Comparison of ENCODE assay signal across 9 cellular contexts in the genomic region with DNA sequence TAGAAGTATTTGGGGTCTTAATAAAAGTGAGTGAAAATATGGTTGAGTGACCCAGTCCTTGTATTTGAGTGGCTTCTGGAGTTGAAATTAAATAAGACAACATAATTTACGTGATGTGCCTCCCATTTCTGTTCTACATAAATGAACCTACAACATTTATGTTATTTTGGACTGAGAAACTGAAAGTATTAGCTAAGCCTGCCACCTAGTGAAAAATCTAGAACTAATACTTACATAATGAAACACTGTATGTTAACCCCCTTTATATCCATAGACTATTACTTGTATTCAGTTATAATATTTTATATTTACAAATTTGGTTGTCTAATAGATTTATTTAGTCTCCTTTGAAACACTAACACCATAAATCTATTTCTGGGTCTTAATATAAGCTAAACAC.
DNase-seq lines count a peak whose midpoint lies in the region; ATAC-seq, FAIRE-seq and TF ChIP-seq lines count a peak whose summit lies in the region.
"Had no signal": no experiment of that assay in that cellular context is flagged by ENCODE, and none has a peak within 500 bp of the region (broad histone marks: within the 10 kb centered on the region; RNA-seq: fewer than 3 reads in every experiment).

No MANE protein-coding gene starts in this region.

- H3K27ac Mint-ChIP-seq in MCF 10A (ENCODE audit: low read depth, unreplicated experiment) = no peak overlapping the region

- in situ Hi-C loops in K562 (cut with MboI) = no loop called here

- 4% methylated on average over 1 of the region's 1 CpG for WGBS in K562 (ENCODE audit: insufficient coverage, low coverage, missing lambda C conversion rate)
- 84% methylated on average over 1 of the region's 1 CpG for WGBS in smooth muscle cell (ENCODE audit: low lambda C conversion rate)

- ATAC-seq in K562 = peak; percentile 72
- no peak for ATAC-seq in activated CD4-positive, CD25-positive, alpha-beta regulatory T cell treated with anti-CD3 and anti-CD28 coated beads, Interleukin-2, amount 50 U/mL, for 24 hours

- H2AFZ ChIP-seq in K562 (ENCODE audit: low read depth, low read length) (no peak overlapping the region), smooth muscle cell (ENCODE audit: low read depth) (no peak overlapping the region)

- H3K9me1 ChIP-seq in K562 (ENCODE audit: control insufficient read depth, insufficient read depth, low read length) = no peaks in the 10 kb centered on the region

- CTCF ChIA-PET in MCF 10A (lab: Yijun Ruan, JAX) (interaction anchor here (0.6 to 10.3 kb wide), 31 partner anchors 8 to 1919 kb away, joined by 3 to 173 read pairs (median 4); no protein-coding TSS in a partner anchor), K562 (lab: Yijun Ruan, JAX; ENCODE audit: low intra/inter-chr PET ratio) (interaction anchor here (1.3 to 2.2 kb wide), 2 partner anchors 161 to 411 kb away, joined by 3 to 12 read pairs; no protein-coding TSS in a partner anchor)

- no peaks in the 10 kb centered on the region for H3K4me1 Mint-ChIP-seq in MCF 10A (ENCODE audit: insufficient read depth, unreplicated experiment)

- no peak overlapping the region for H3K4me3 Mint-ChIP-seq in MCF 10A (ENCODE audit: unreplicated experiment)

- DNase-seq in MCF 10A (ENCODE audit: unreplicated experiment) (peak; percentile 62), breast epithelium (ENCODE audit: low spot score in 2 of 2) (no peak), NB4 (ENCODE audit: low read depth) (peak; percentile 34), K562 (ENCODE audit: extremely low read depth in 1 of 4, low spot score in 3 of 4) (peak in 1 of 4 experiments; percentile 19), smooth muscle cell (lab: John Stamatoyannopoulos, UW; ENCODE audit: unreplicated experiment) (no peak)
- DNase-seq in stimulated activated CD4-positive, alpha-beta T cell treated with anti-CD3 and anti-CD28 coated beads, Interleukin-4, amount 100 ng/mL, for 1 hour = no peak
- DNase-seq in effector memory CD4-positive, alpha-beta T cell = no peak
- DNase-seq: Calu3 had no signal

- no peaks in the 10 kb centered on the region for H3F3A ChIP-seq in smooth muscle cell (ENCODE audit: low read depth)

- no peak overlapping the region for H3K9ac ChIP-seq in K562 (ENCODE audit: insufficient read depth in 1 of 2, low read depth in 2 of 2, low read length in 2 of 2)
- H3K9ac ChIP-seq in smooth muscle cell (ENCODE audit: low read depth) = no peak overlapping the region

- intact Hi-C loops in MCF 10A (cut with micrococcal nuclease) (loop anchor here (1.0 to 10.0 kb wide), 4 partner anchors 161 to 505 kb away; no protein-coding TSS in a partner anchor), breast epithelium (cut with DNase I; ENCODE audit: low total_unique reads) (no loop called here), K562 (cut with micrococcal nuclease) (loop anchor here (1.0 kb wide), 4 partner anchors 161 to 412 kb away; no protein-coding TSS in a partner anchor)

- H3K27me3 Mint-ChIP-seq in MCF 10A (ENCODE audit: insufficient read depth, unreplicated experiment) = no peaks in the 10 kb centered on the region

- BruUV-seq in MCF 10A (replicated peaks; lab: Mats Ljungman, UMichigan) (no TSS peak), K562 (replicated peaks; lab: Mats Ljungman, UMichigan) (no TSS peak)

- TF ChIP-seq EP300 in K562 (IDR thresholded peaks at IDR 0.05; ENCODE audit: low read length) = no peak

- no peak overlapping the region for H3K4me3 ChIP-seq in breast epithelium
- no peak overlapping the region for H3K4me3 ChIP-seq in NB4 (ENCODE audit: low read depth, low read length)
- no peak overlapping the region for H3K4me3 ChIP-seq in K562
- H3K4me3 ChIP-seq in smooth muscle cell = no peak overlapping the region
- no peak overlapping the region for H3K4me3 ChIP-seq in effector memory CD4-positive, alpha-beta T cell (ENCODE audit: insufficient read depth, low read depth, low read length, poor library complexity, severe bottlenecking)

- TF ChIP-seq CTCF in MCF 10A (IDR thresholded peaks at IDR 0.05; ENCODE audit: unreplicated experiment) (peak; percentile 69), breast epithelium (IDR thresholded peaks at IDR 0.05) (no peak), NB4 (IDR thresholded peaks at IDR 0.05; ENCODE audit: low read depth, low read length) (no peak), K562 (IDR thresholded peaks at IDR 0.05 in 2 of 3, conservative IDR thresholded peaks at IDR 0.05 in 1 of 3; ENCODE audit: insufficient read depth in 2 of 3, low read depth in 1 of 3, low read length in 3 of 3) (peak in 1 of 3 experiments; percentile 28; a peak in 2 of 6 replicates), smooth muscle cell (IDR thresholded peaks at IDR 0.05; ENCODE audit: borderline replicate concordance, insufficient read depth, poor library complexity, severe bottlenecking) (peak; percentile 35)

- H3K4me1 ChIP-seq in breast epithelium (no peaks in the 10 kb centered on the region), K562 (replicated peaks in 1 of 2; ENCODE audit: control insufficient read depth in 2 of 2, insufficient read depth in 2 of 2, low read length in 2 of 2) (no peaks in the 10 kb centered on the region), smooth muscle cell (ENCODE audit: low read depth) (no peaks in the 10 kb centered on the region)
- H3K4me1 ChIP-seq in effector memory CD4-positive, alpha-beta T cell (ENCODE audit: control insufficient read depth, insufficient read depth, low read length, poor library complexity, severe bottlenecking) = no peaks in the 10 kb centered on the region

- H3K27me3 ChIP-seq in breast epithelium = no peaks in the 10 kb centered on the region
- H3K27me3 ChIP-seq in K562 (ENCODE audit: control insufficient read depth in 2 of 2, insufficient read depth in 2 of 2, low read length in 2 of 2) = no peaks in the 10 kb centered on the region
- no peaks in the 10 kb centered on the region for H3K27me3 ChIP-seq in smooth muscle cell (ENCODE audit: low read depth)
- H3K27me3 ChIP-seq in effector memory CD4-positive, alpha-beta T cell (replicated peaks; ENCODE audit: control insufficient read depth, insufficient read depth, low read length, poor library complexity, severe bottlenecking) = no peaks in the 10 kb centered on the region

- H4K20me1 ChIP-seq in K562 (replicated peaks; ENCODE audit: control insufficient read depth, insufficient read depth, low read length) (no peaks in the 10 kb centered on the region), smooth muscle cell (ENCODE audit: low read depth) (no peaks in the 10 kb centered on the region)

- H3K79me2 ChIP-seq in K562 (ENCODE audit: control insufficient read depth, insufficient read depth, low read length) (no peaks in the 10 kb centered on the region), smooth muscle cell (ENCODE audit: low read depth) (no peaks in the 10 kb centered on the region)

- POLR2A ChIA-PET in MCF 10A (lab: Yijun Ruan, JAX) (interaction anchor here (0.6 to 1.8 kb wide), 4 partner anchors 149 to 370 kb away, joined by 4 to 10 read pairs (median 4); no protein-coding TSS in a partner anchor), K562 (lab: Yijun Ruan, JAX) (no interaction called here)

- peaks cover 7% of the 10 kb centered on the region for H3K9me3 Mint-ChIP-seq in MCF 10A (ENCODE audit: unreplicated experiment)

- H3K36me3 Mint-ChIP-seq in MCF 10A (ENCODE audit: insufficient read depth, unreplicated experiment) = no peaks in the 10 kb centered on the region

- H3K36me3 ChIP-seq in breast epithelium = no peaks in the 10 kb centered on the region
- no peaks in the 10 kb centered on the region for H3K36me3 ChIP-seq in K562 (ENCODE audit: control insufficient read depth, insufficient read depth, low read length)
- no peaks in the 10 kb centered on the region for H3K36me3 ChIP-seq in smooth muscle cell (ENCODE audit: low read depth)
- no peaks in the 10 kb centered on the region for H3K36me3 ChIP-seq in effector memory CD4-positive, alpha-beta T cell (ENCODE audit: control insufficient read depth, insufficient read depth, low read length)

- TF ChIP-seq POLR2A in breast epithelium (IDR thresholded peaks at IDR 0.05) (no peak), NB4 (IDR thresholded peaks at IDR 0.05; ENCODE audit: extremely low read depth, insufficient read length) (no peak), K562 (conservative IDR thresholded peaks at IDR 0.05) (no peak)

- H3K4me2 ChIP-seq in K562 (ENCODE audit: insufficient read depth, low read length) = no peak overlapping the region
- no peak overlapping the region for H3K4me2 ChIP-seq in smooth muscle cell

- FAIRE-seq in K562 (lab: Jason Lieb, UNC) = no peak

- H3K27ac ChIP-seq in breast epithelium (no peak overlapping the region), K562 (ENCODE audit: extremely low read depth, low read depth, low read length) (no peak overlapping the region), smooth muscle cell (ENCODE audit: low read depth) (no peak overlapping the region)
- no peak overlapping the region for H3K27ac ChIP-seq in effector memory CD4-positive, alpha-beta T cell (ENCODE audit: insufficient read depth, low read length, poor library complexity, severe bottlenecking)

- H3K9me3 ChIP-seq in breast epithelium (no peaks in the 10 kb centered on the region), K562 (replicated peaks; ENCODE audit: control insufficient read depth, insufficient read depth, low read depth, low read length) (0 out of 2 replicates have a peak, but pooled peaks cover 2% of the 10 kb centered on the region), smooth muscle cell (replicated peaks; ENCODE audit: low read depth) (no peaks in the 10 kb centered on the region)
- H3K9me3 ChIP-seq in effector memory CD4-positive, alpha-beta T cell (ENCODE audit: control insufficient read depth, low read length) = no peaks in the 10 kb centered on the region

- peak; percentile 65 to 75 for TF ChIP-seq RAD21 in K562 (CRISPR knock-in tag; conservative IDR thresholded peaks at IDR 0.05 in 1 of 2, IDR thresholded peaks at IDR 0.05 in 1 of 2)

TF ChIP-seq in K562, 482 proteins besides CTCF, POLR2A, EP300 and RAD21 (continues in another document):
- TF ChIP-seq, protein P1, sequence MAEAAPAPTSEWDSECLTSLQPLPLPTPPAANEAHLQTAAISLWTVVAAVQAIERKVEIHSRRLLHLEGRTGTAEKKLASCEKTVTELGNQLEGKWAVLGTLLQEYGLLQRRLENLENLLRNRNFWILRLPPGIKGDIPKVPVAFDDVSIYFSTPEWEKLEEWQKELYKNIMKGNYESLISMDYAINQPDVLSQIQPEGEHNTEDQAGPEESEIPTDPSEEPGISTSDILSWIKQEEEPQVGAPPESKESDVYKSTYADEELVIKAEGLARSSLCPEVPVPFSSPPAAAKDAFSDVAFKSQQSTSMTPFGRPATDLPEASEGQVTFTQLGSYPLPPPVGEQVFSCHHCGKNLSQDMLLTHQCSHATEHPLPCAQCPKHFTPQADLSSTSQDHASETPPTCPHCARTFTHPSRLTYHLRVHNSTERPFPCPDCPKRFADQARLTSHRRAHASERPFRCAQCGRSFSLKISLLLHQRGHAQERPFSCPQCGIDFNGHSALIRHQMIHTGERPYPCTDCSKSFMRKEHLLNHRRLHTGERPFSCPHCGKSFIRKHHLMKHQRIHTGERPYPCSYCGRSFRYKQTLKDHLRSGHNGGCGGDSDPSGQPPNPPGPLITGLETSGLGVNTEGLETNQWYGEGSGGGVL (CRISPR knock-in tag; IDR thresholded peaks at IDR 0.05) = no peak
- TF ChIP-seq NR2F6 (CRISPR knock-in tag; IDR thresholded peaks at IDR 0.05) (no peak), NFE2L1 (tag; IDR thresholded peaks at IDR 0.05; ENCODE audit: borderline replicate concordance, low read depth) (no peak), SRSF3 (IDR thresholded peaks at IDR 0.05; ENCODE audit: insufficient read depth, low read length) (no peak)

Comparison
In these comparisons a context has a peak if more than half of its experiments do, and no peak if none do; other contexts are left out.
1. DNase-seq: peak in MCF 10A (single experiment) and NB4 (single experiment); none in breast epithelium (0 of 2), smooth muscle cell (single experiment), stimulated activated CD4-positive, alpha-beta T cell treated with anti-CD3 and anti-CD28 coated beads, Interleukin-4, amount 100 ng/mL, for 1 hour (single experiment) and effector memory CD4-positive, alpha-beta T cell (0 of 3).
2. CTCF ChIP-seq: peak in MCF 10A (single experiment) and smooth muscle cell (single experiment); none in breast epithelium (0 of 3) and NB4 (single experiment).